ENCODE assay signal across 8 cellular contexts in the genomic region with DNA sequence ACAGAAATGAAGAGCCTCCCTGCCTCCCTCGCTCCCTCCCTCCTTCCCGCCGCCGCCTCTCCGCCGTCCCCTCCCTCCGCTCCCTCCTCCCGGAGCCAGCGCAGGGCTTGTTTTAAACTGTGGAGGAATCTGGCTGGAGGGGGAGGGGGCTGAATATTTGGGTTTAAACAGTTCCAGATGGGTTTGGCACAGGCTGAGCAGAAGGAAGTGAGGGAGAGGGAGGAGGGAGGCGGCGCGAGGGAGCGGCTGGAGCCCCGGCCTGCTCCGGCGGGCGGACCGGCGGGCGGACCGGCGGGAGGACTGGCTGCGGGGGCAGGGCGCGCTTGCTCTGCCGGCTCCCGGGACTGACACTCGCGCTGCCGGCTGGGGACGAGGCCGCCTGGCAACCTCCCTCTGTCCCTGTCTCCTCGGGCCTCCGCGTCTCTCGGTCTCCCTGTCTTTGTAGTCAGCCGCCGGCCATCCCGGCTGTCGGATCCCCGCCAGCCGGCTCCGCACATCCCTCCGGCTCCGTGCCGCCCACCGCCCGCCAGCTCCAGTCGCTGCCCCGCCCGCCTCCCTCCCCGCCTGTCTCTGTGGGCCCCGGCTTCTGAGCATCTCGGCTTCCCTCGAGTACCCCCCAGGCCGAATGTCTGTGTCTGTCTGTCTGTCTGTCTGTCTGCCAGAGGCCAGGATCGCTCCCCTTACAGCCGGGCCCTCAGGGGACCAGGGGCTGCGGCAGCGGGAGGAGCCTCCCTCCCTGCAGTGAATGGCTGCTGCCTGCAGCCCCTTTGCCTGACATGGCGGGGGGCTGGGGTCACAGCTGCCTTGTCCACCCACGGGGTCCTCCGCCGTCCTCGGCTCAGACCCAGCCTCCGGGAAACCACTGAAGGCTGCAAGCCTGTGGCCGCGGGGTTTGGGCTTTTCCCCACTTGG. TPM values are rescaled to one million over a fixed set of nuclear protein-coding genes. Genes with fewer than 3 reads are reported as not detected.
A peak's percentile ranks its signal among the peaks of the same experiment; 100 is the strongest.
DNase-seq lines count a peak whose midpoint lies in the region; ATAC-seq, FAIRE-seq and TF ChIP-seq lines count a peak whose summit lies in the region.

No MANE protein-coding gene starts in this region.

- H4K20me1 ChIP-seq in GM23248 (ENCODE audit: insufficient read depth) (no peaks in the 10 kb centered on the region), astrocyte (ENCODE audit: insufficient read depth, low read length) (no peaks in the 10 kb centered on the region)

- H3K4me1 ChIP-seq in GM23248 (ENCODE audit: insufficient read depth), result peaks cover 24% of the 10 kb centered on the region
- H3K4me1 ChIP-seq in astrocyte (ENCODE audit: insufficient read depth, low read length), result peaks cover 32% of the 10 kb centered on the region
- H3K4me1 ChIP-seq in right cardiac atrium (ENCODE audit: control insufficient read depth, insufficient read depth, low read length), result no peaks in the 10 kb centered on the region
- H3K4me1 ChIP-seq in parathyroid adenoma, result peaks cover 11% of the 10 kb centered on the region

- H3K27ac ChIP-seq in GM23248 (peak overlapping the region; percentile 52), astrocyte (ENCODE audit: low read depth, low read length) (peak overlapping the region; percentile 13), right cardiac atrium (ENCODE audit: low read length) (no peak overlapping the region), parathyroid adenoma (no peak overlapping the region)

- TF ChIP-seq CTCF in astrocyte (IDR thresholded peaks at IDR 0.05; ENCODE audit: insufficient read depth, low read depth, low read length) (no peak), parathyroid adenoma (IDR thresholded peaks at IDR 0.05) (no peak)

- no peaks in the 10 kb centered on the region; the same call in 1 of the 2 replicates for H3F3A ChIP-seq in GM23248 (ENCODE audit: insufficient read depth)

- H3K9me2 ChIP-seq in GM23248 (ENCODE audit: insufficient read depth), result no peaks in the 10 kb centered on the region

- peaks cover 10% of the 10 kb centered on the region for H3K36me3 Mint-ChIP-seq in astrocyte (ENCODE audit: low read depth, unreplicated experiment)

- H3K9me3 Mint-ChIP-seq in astrocyte (ENCODE audit: unreplicated experiment), result no peaks in the 10 kb centered on the region

- peak overlapping the region; percentile 67 for H3K4me3 ChIP-seq in GM23248
- H3K4me3 ChIP-seq in astrocyte (ENCODE audit: insufficient read depth, low read depth, low read length), result peak overlapping the region; percentile 48
- H3K4me3 ChIP-seq in right cardiac atrium (ENCODE audit: low read length), result peak overlapping the region; percentile 49
- H3K4me3 ChIP-seq in parathyroid adenoma (ENCODE audit: low read depth, low read length), result peak overlapping the region; percentile 51

- peak; percentile 97 for DNase-seq in GM23248
- peak; percentile 63 for DNase-seq in NCI-H2196 treated with DMSO at 0.1 percent for 48 hours (lab: John Stamatoyannopoulos, UW; ENCODE audit: unreplicated experiment)
- peak; percentile 96 for DNase-seq in astrocyte (ENCODE audit: low read depth)
- peak; percentile 85 to 93 (median 92) for DNase-seq in right cardiac atrium
- DNase-seq in RKO (ENCODE audit: low spot score), result no peak

- H3K9me3 ChIP-seq in GM23248 (ENCODE audit: low read depth) (no peaks in the 10 kb centered on the region), astrocyte (ENCODE audit: insufficient read depth, low read depth, low read length) (no peaks in the 10 kb centered on the region), right cardiac atrium (ENCODE audit: control insufficient read depth, low read length) (no peaks in the 10 kb centered on the region), parathyroid adenoma (ENCODE audit: control insufficient read depth, low read length) (no peaks in the 10 kb centered on the region)

- peak overlapping the region; percentile 66 for H3K27ac Mint-ChIP-seq in astrocyte (ENCODE audit: unreplicated experiment)

- peak; percentile 84 to 91 for ATAC-seq in right cardiac atrium
- ATAC-seq in GM19455 (IDR thresholded peaks at IDR 0.05; ENCODE audit: unreplicated experiment), result no peak
- ATAC-seq in HG02981 (IDR thresholded peaks at IDR 0.05; ENCODE audit: unreplicated experiment), result no peak

- in situ Hi-C loops in GM23248 (cut with MboI), result no loop called here

- H3K27me3 ChIP-seq in GM23248 (replicated peaks; ENCODE audit: insufficient read depth) (no peaks in the 10 kb centered on the region), astrocyte (ENCODE audit: insufficient read depth, low read length) (peaks cover under 1% of the 10 kb centered on the region), right cardiac atrium (ENCODE audit: control insufficient read depth, insufficient read depth) (no peaks in the 10 kb centered on the region), parathyroid adenoma (ENCODE audit: control insufficient read depth, insufficient read depth, low read length) (no peaks in the 10 kb centered on the region)

- no peaks in the 10 kb centered on the region for H3K36me3 ChIP-seq in GM23248 (ENCODE audit: low read depth)
- H3K36me3 ChIP-seq in astrocyte (ENCODE audit: insufficient read depth, low read length), result no peaks in the 10 kb centered on the region
- no peaks in the 10 kb centered on the region for H3K36me3 ChIP-seq in parathyroid adenoma (ENCODE audit: control insufficient read depth, insufficient read depth, low read length)

- H3K9ac ChIP-seq in GM23248 (peak overlapping the region; percentile 70), astrocyte (ENCODE audit: low read length) (peak overlapping the region; percentile 49), parathyroid adenoma (no peak overlapping the region)

- H3K4me3 Mint-ChIP-seq in astrocyte (ENCODE audit: unreplicated experiment), result peak overlapping the region; percentile 75

- H3K79me2 ChIP-seq in GM23248 (ENCODE audit: insufficient read depth), result no peaks in the 10 kb centered on the region
- H3K79me2 ChIP-seq in astrocyte (ENCODE audit: insufficient read depth, low read length), result no peaks in the 10 kb centered on the region
- H3K79me2 ChIP-seq in parathyroid adenoma, result no peaks in the 10 kb centered on the region

- peaks cover 43% of the 10 kb centered on the region for H3K4me1 Mint-ChIP-seq in astrocyte (ENCODE audit: low read depth, unreplicated experiment)

- no peaks in the 10 kb centered on the region for H3K27me3 Mint-ChIP-seq in astrocyte (ENCODE audit: low read depth, unreplicated experiment)

- FAIRE-seq in astrocyte (lab: Jason Lieb, UNC), result no peak

- peak overlapping the region; percentile 72 for H2AFZ ChIP-seq in GM23248
- H2AFZ ChIP-seq in astrocyte (ENCODE audit: low read depth, low read length), result peak overlapping the region; percentile 67
- H2AFZ ChIP-seq in parathyroid adenoma, result peak overlapping the region; percentile 93

- intact Hi-C loops in right cardiac atrium (cut with DNase I), result loop anchor here in 1 of 4 donors (5.0 kb wide), 1 partner anchor 158 kb away; no protein-coding TSS in a partner anchor

- H3K4me2 ChIP-seq in GM23248 (ENCODE audit: unreplicated experiment) (peak overlapping the region; percentile 82), astrocyte (ENCODE audit: low read length) (peak overlapping the region; percentile 86), parathyroid adenoma (ENCODE audit: low read length) (peak overlapping the region; percentile 81)

- 2 to 7% methylated on average over 32 to 57 of the region's 68 CpGs for WGBS in GM23248 (ENCODE audit: low coverage in 1 of 2, low lambda C conversion rate in 2 of 2, missing lambda C conversion rate in 2 of 2), 2 experiments
- WGBS in right cardiac atrium, result 7% methylated on average over 67 of the region's 68 CpGs

RNA-seq across cellular contexts. Expression of a gene that starts 7.6 kb away (rescaled TPM):
- 3.0 and 16.9 TPM in 2 replicates for total RNA-seq in GM23248 (2014; rRNA removed; shearing (Covaris generic))
- polyA plus RNA-seq in GM23248 (2016; fragmentation: Nextera tagmentation; extraction: Ambion mirVana) (1.6 and 1.7 TPM in 2 replicates), right cardiac atrium (0.52 TPM)
- total RNA-seq in astrocyte (17.2 and 27.0 TPM in 2 replicates), right cardiac atrium (1 to 10 TPM; 1.3 to 3.4 (median 2.9) TPM)

Comparison
In these comparisons a context has a peak if more than half of its experiments do, and no peak if none do; other contexts are left out.
1. H3K27ac ChIP-seq: peak in GM23248 (single experiment) and astrocyte (single experiment); none in right cardiac atrium (single experiment) and parathyroid adenoma (single experiment).
2. ATAC-seq: peak in right cardiac atrium (2 of 2); none in GM19455 (single experiment) and HG02981 (single experiment).
3. Peak in every context shown above with its lines, with median percentiles within 50 percentile points of each other: H2AFZ ChIP-seq, H3K4me2 ChIP-seq and H3K4me3 ChIP-seq.